In genomic region chr5:36244076-36244475, GRCh38 we compare ENCODE assay signal across 18 cellular contexts. TPM values are rescaled to one million over a fixed set of nuclear protein-coding genes. Genes with fewer than 3 reads are reported as not detected.
DNase-seq lines count a peak whose midpoint lies in the region; ATAC-seq and TF ChIP-seq lines count a peak whose summit lies in the region.
"Had no signal": no experiment of that assay in that cellular context is flagged by ENCODE, and none has a peak within 500 bp of the region (broad histone marks: within the 10 kb centered on the region; RNA-seq: fewer than 3 reads in every experiment).

No MANE protein-coding gene starts in this region.

- H3K27ac Mint-ChIP-seq in MCF 10A (ENCODE audit: low read depth, unreplicated experiment) (no peak overlapping the region), T-cell (peak overlapping the region; percentile 40 to 95), immature natural killer cell (peak overlapping the region in 4 of 6 donors; percentile 4 to 71 (median 18))
- peak overlapping the region; percentile 52 for H3K27ac Mint-ChIP-seq in stimulated activated naive B cell treated with anti-CD40 and anti-IgM and Interleukin-4, amounts not matched to agents 10 μg/mL and 1 μg/mL and 100 μg/mL, for 72 hours

- H3K27ac ChIP-seq in mammary epithelial cell (ENCODE audit: insufficient read depth, low read depth, low read length): no peak overlapping the region
- H3K27ac ChIP-seq in upper lobe of right lung: no peak overlapping the region
- no peak overlapping the region for H3K27ac ChIP-seq in heart right ventricle
- H3K27ac ChIP-seq: gastrocnemius medialis had no signal

- H3K36me3 ChIP-seq in mammary epithelial cell (ENCODE audit: insufficient read depth, low read length): no peaks in the 10 kb centered on the region
- H3K36me3 ChIP-seq in upper lobe of right lung: no peaks in the 10 kb centered on the region
- H3K36me3 ChIP-seq in heart right ventricle: no peaks in the 10 kb centered on the region
- H3K36me3 ChIP-seq: gastrocnemius medialis had no signal

- H3K9ac ChIP-seq in mammary epithelial cell (ENCODE audit: insufficient read depth, low read length): no peak overlapping the region

- peaks cover 9% of the 10 kb centered on the region for H3K4me1 ChIP-seq in mammary epithelial cell (ENCODE audit: insufficient read depth, low read length)
- H3K4me1 ChIP-seq in upper lobe of right lung: peaks cover 19% of the 10 kb centered on the region
- peaks cover 0 to 26% (median 20%) of the 10 kb centered on the region in 9 donors for H3K4me1 ChIP-seq in heart right ventricle

- H3K9me3 Mint-ChIP-seq in MCF 10A (ENCODE audit: unreplicated experiment): no peaks in the 10 kb centered on the region
- H3K9me3 Mint-ChIP-seq in T-cell: no peaks in the 10 kb centered on the region
- peaks cover 0 to 3% (median 0%) of the 10 kb centered on the region in 6 donors for H3K9me3 Mint-ChIP-seq in immature natural killer cell
- H3K9me3 Mint-ChIP-seq in stimulated activated naive B cell treated with anti-CD40 and anti-IgM and Interleukin-4, amounts not matched to agents 10 μg/mL and 1 μg/mL and 100 μg/mL, for 72 hours: no peaks in the 10 kb centered on the region

- in situ Hi-C loops in mammary epithelial cell (cut with MboI; ENCODE audit: low sequenced_read_pairs in 2 of 2): no loop called here

- H4K20me1 ChIP-seq in mammary epithelial cell (ENCODE audit: insufficient read depth, low read length): no peaks in the 10 kb centered on the region

- BruUV-seq in MCF 10A (replicated peaks; lab: Mats Ljungman, UMichigan) (no TSS peak), mammary epithelial cell (replicated peaks; lab: Mats Ljungman, UMichigan) (no TSS peak)

- no peak overlapping the region for H2AFZ ChIP-seq in mammary epithelial cell (ENCODE audit: low read depth, low read length)

- CTCF ChIA-PET in MCF 10A (lab: Yijun Ruan, JAX): interaction anchor here (0.7 to 1.5 kb wide), 6 partner anchors 22 to 448 kb away, joined by 3 to 4 read pairs (median 4); no protein-coding TSS in a partner anchor
- CTCF ChIA-PET in mammary epithelial cell (lab: Charles Lee; ENCODE audit: low non-redundant PET): no interaction called here
- CTCF ChIA-PET in T-cell (lab: Charles Lee): interaction anchor here in 1 of 2 donors (1.5 kb wide), 1 partner anchor 16 kb away, joined by 3 read pairs; no protein-coding TSS in a partner anchor

- ATAC-seq in T-cell (replicated peaks in 1 of 4) (no peak), upper lobe of right lung (no peak), heart right ventricle (no peak)
- no peak for ATAC-seq in stimulated activated naive B cell treated with anti-CD40 and anti-IgM and Interleukin-4, amounts not matched to agents 10 μg/mL and 1 μg/mL and 100 μg/mL, for 72 hours (replicated peaks)
- ATAC-seq: gastrocnemius medialis, GM12878, left colon had no signal

- WGBS in mammary epithelial cell (ENCODE audit: low coverage, missing lambda C conversion rate): 90% methylated on average over 3 of the region's 3 CpGs
- WGBS in heart right ventricle, 2 donors: 85 to 91% methylated on average over 3 of the region's 3 CpGs

- no peaks in the 10 kb centered on the region for H3K27me3 Mint-ChIP-seq in MCF 10A (ENCODE audit: insufficient read depth, unreplicated experiment)
- peaks cover 0 to 4% of the 10 kb centered on the region in 2 donors for H3K27me3 Mint-ChIP-seq in T-cell
- peaks cover 6 to 10% (median 7%) of the 10 kb centered on the region in 3 donors for H3K27me3 Mint-ChIP-seq in immature natural killer cell (ENCODE audit: low read depth in 3 of 3)
- H3K27me3 Mint-ChIP-seq in stimulated activated naive B cell treated with anti-CD40 and anti-IgM and Interleukin-4, amounts not matched to agents 10 μg/mL and 1 μg/mL and 100 μg/mL, for 72 hours: no peaks in the 10 kb centered on the region

- H3K9me3 ChIP-seq in mammary epithelial cell (replicated peaks; ENCODE audit: insufficient read depth, low read length) (no peaks in the 10 kb centered on the region), upper lobe of right lung (no peaks in the 10 kb centered on the region), heart right ventricle (no peaks in the 10 kb centered on the region)
- H3K9me3 ChIP-seq: gastrocnemius medialis had no signal

- H3K4me1 Mint-ChIP-seq in MCF 10A (ENCODE audit: insufficient read depth, unreplicated experiment): peaks cover 24% of the 10 kb centered on the region
- peaks cover 33 to 38% (median 36%) of the 10 kb centered on the region in 3 donors for H3K4me1 Mint-ChIP-seq in T-cell
- H3K4me1 Mint-ChIP-seq in immature natural killer cell: peaks cover 33 to 42% of the 10 kb centered on the region in 2 donors
- peaks cover 23 to 42% of the 10 kb centered on the region in 2 donors for H3K4me1 Mint-ChIP-seq in stimulated activated naive B cell treated with anti-CD40 and anti-IgM and Interleukin-4, amounts not matched to agents 10 μg/mL and 1 μg/mL and 100 μg/mL, for 72 hours

- dilution Hi-C loops in mammary epithelial cell (cut with HindIII; ENCODE audit: low sequenced_read_pairs): no loop called here

- intact Hi-C loops in MCF 10A (cut with micrococcal nuclease): loop anchor here (5.0 kb wide), 1 partner anchor 67 kb away; no protein-coding TSS in a partner anchor
- intact Hi-C loops in mammary epithelial cell (cut with micrococcal nuclease): loop anchor here (10.0 kb wide), 1 partner anchor 169 kb away; no protein-coding TSS in a partner anchor
- intact Hi-C loops in upper lobe of right lung (cut with DNase I): no loop called here
- intact Hi-C loops in heart right ventricle (cut with DNase I): loop anchor here in 4 of 10 donors (5.0 to 10.0 kb wide), 4 partner anchors 61 to 451 kb away; partner anchors contain the start of genes RANBP3L (in 3 of the 4), LMBRD2 (in 2 of the 4) and SKP2 (in 2 of the 4)

- H3K27me3 ChIP-seq in mammary epithelial cell (ENCODE audit: insufficient read depth, low read length) (no peaks in the 10 kb centered on the region), upper lobe of right lung (no peaks in the 10 kb centered on the region), heart right ventricle (no peaks in the 10 kb centered on the region)
- H3K27me3 ChIP-seq: gastrocnemius medialis had no signal

- H3K36me3 Mint-ChIP-seq in MCF 10A (ENCODE audit: insufficient read depth, unreplicated experiment): no peaks in the 10 kb centered on the region
- H3K36me3 Mint-ChIP-seq in T-cell: no peaks in the 10 kb centered on the region
- peaks cover 0 to 5% (median 0%) of the 10 kb centered on the region in 3 donors for H3K36me3 Mint-ChIP-seq in immature natural killer cell
- no peaks in the 10 kb centered on the region for H3K36me3 Mint-ChIP-seq in stimulated activated naive B cell treated with anti-CD40 and anti-IgM and Interleukin-4, amounts not matched to agents 10 μg/mL and 1 μg/mL and 100 μg/mL, for 72 hours

- POLR2A ChIA-PET in MCF 10A (lab: Yijun Ruan, JAX): interaction anchor here (0.6 to 1.5 kb wide), 4 partner anchors 30 to 175 kb away, joined by 3 read pairs; no protein-coding TSS in a partner anchor
- POLR2A ChIA-PET in T-cell (lab: Charles Lee): interaction anchor here (0.5 to 0.7 kb wide), 2 partner anchors 386 to 1130 kb away, joined by 4 read pairs; no protein-coding TSS in a partner anchor

- H3K4me2 ChIP-seq in mammary epithelial cell (ENCODE audit: insufficient read depth, low read depth, low read length): no peak overlapping the region

- H3K4me3 Mint-ChIP-seq in MCF 10A (ENCODE audit: unreplicated experiment): peak overlapping the region; percentile 35
- H3K4me3 Mint-ChIP-seq in T-cell: peak overlapping the region; percentile 83 to 92 (median 89)
- peak overlapping the region in 4 of 5 donors; percentile 2 to 94 (median 92) for H3K4me3 Mint-ChIP-seq in immature natural killer cell
- H3K4me3 Mint-ChIP-seq in stimulated activated naive B cell treated with anti-CD40 and anti-IgM and Interleukin-4, amounts not matched to agents 10 μg/mL and 1 μg/mL and 100 μg/mL, for 72 hours: peak overlapping the region in 1 of 2 donors; percentile 25

- H3K4me3 ChIP-seq in mammary epithelial cell (replicated peaks in 1 of 3; ENCODE audit: insufficient read depth in 1 of 3, low read depth in 2 of 3, low read length in 3 of 3) (no peak overlapping the region), upper lobe of right lung (no peak overlapping the region), heart right ventricle (no peak overlapping the region)
- H3K4me3 ChIP-seq: gastrocnemius medialis, GM12878 had no signal

- TF ChIP-seq CTCF in MCF 10A (IDR thresholded peaks at IDR 0.05; ENCODE audit: unreplicated experiment): no peak
- no peak for TF ChIP-seq CTCF in mammary epithelial cell (conservative IDR thresholded peaks at IDR 0.05 in 1 of 2, IDR thresholded peaks at IDR 0.05 in 1 of 2; ENCODE audit: extremely low read depth in 1 of 2, insufficient read depth in 1 of 2, low read depth in 1 of 2, low read length in 2 of 2)
- TF ChIP-seq CTCF in upper lobe of right lung (IDR thresholded peaks at IDR 0.05): no peak
- no peak for TF ChIP-seq CTCF in heart right ventricle (IDR thresholded peaks at IDR 0.05)

- H3K79me2 ChIP-seq in mammary epithelial cell (ENCODE audit: insufficient read depth, low read length): peaks cover 21% of the 10 kb centered on the region

- no peak for DNase-seq in MCF 10A (ENCODE audit: unreplicated experiment)
- no peak for DNase-seq in mammary epithelial cell
- no peak for DNase-seq in T-cell
- DNase-seq in immature natural killer cell: no peak
- no peak for DNase-seq in stimulated activated naive B cell treated with anti-CD40 and anti-IgM and Interleukin-4, amounts not matched to agents 10 μg/mL and 1 μg/mL and 100 μg/mL, for 72 hours
- DNase-seq in upper lobe of right lung: no peak
- no peak for DNase-seq in amniotic stem cell (lab: John Stamatoyannopoulos, UW)
- no peak for DNase-seq in heart right ventricle
- DNase-seq: activated CD8-positive, alpha-beta memory T cell treated with anti-CD3 and anti-CD28 coated beads, Interleukin-2, amount 50 U/mL, for 48 hours; erythroblast; gastrocnemius medialis; left colon; MV-4-11; NCI-H2029; NCI-H524; substantia nigra had no signal

RNA-seq across cellular contexts. Expression of gene NADK2, which starts 2.4 kb away (rescaled TPM):
- 36.2 and 37.1 TPM in 2 replicates for total RNA-seq in MCF 10A (2022)
- total RNA-seq in mammary epithelial cell: 10 to 100 TPM; 18.5 to 21.1 TPM
- polyA plus RNA-seq in mammary epithelial cell: 6.6 TPM
- 22.0 TPM for polyA minus RNA-seq in mammary epithelial cell
- 10 to 100 TPM; 10.3 to 13.9 (median 13.2) TPM for total RNA-seq in T-cell
- polyA plus RNA-seq in immature natural killer cell: 1 to 10 TPM; 7.2 to 9.8 (median 8.0) TPM
- total RNA-seq in upper lobe of right lung: 21.1 TPM
- 10 to 100 TPM; 35.7 to 53.5 (median 38.9) TPM for total RNA-seq in heart right ventricle
- polyA plus RNA-seq in heart right ventricle: 10 to 100 TPM in 1 of 2 donors, 1 to 10 TPM in 1; 9.8 to 15.4 TPM

RNA-seq across cellular contexts. Expression of gene RANBP3L, which starts 57.6 kb away (rescaled TPM):
- not detected in 2 replicates for total RNA-seq in MCF 10A (2022)
- not detected for total RNA-seq in mammary epithelial cell
- polyA plus RNA-seq in mammary epithelial cell: not detected
- polyA minus RNA-seq in mammary epithelial cell: not detected
- not detected for total RNA-seq in T-cell
- not detected for polyA plus RNA-seq in immature natural killer cell
- total RNA-seq in upper lobe of right lung: 7.1 TPM
- under 1 TPM in 9 of 10 donors, not detected in 1; 0.39 to 0.92 (median 0.57) TPM for total RNA-seq in heart right ventricle
- polyA plus RNA-seq in heart right ventricle: under 1 TPM; 0.09 to 0.44 TPM
- total RNA-seq: bronchial epithelial cell had no signal
